Comparison of ENCODE assay signal across 1 cellular context in genomic region chr5:57408285-57408684, GRCh38.
TF ChIP-seq lines count a peak whose summit lies in the region.

No MANE protein-coding gene starts in this region.

TF ChIP-seq in IMR-90, 13 proteins besides CTCF, POLR2A, EP300 and RAD21 (continued from another document):
- TF ChIP-seq RCOR1 (IDR thresholded peaks at IDR 0.05; ENCODE audit: insufficient replicate concordance, low read length) (no peak), CHD1 (IDR thresholded peaks at IDR 0.05; ENCODE audit: low read depth, low read length) (no peak), MXI1 (IDR thresholded peaks at IDR 0.05; ENCODE audit: borderline replicate concordance, low read depth, low read length) (no peak), BHLHE40 (IDR thresholded peaks at IDR 0.05; ENCODE audit: low read depth, low read length) (no peak)
